In the genomic region with DNA sequence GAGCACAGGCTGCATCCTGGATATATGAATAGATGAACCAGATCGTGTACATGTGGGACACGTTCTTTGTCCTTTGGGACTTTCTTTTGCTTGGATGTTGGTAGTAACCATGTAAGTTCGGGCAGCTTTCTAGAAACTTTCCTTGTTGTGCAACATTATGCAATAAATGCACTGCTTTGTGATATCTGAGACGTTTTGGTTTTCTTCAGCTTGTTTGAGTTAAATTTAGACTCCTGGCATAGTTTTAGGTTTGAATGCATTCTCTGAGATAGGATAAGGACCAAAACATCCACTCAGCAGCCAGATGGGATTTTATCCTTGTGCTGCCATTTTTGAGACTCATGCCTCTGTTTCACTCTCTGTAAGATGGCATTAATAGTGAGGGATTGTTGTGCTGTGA, we compare ENCODE assay signal across 14 cellular contexts.
DNase-seq lines count a peak whose midpoint lies in the region; ATAC-seq and TF ChIP-seq lines count a peak whose summit lies in the region.
"Had no signal": no experiment of that assay in that cellular context is flagged by ENCODE, and none has a peak within 500 bp of the region (broad histone marks: within the 10 kb centered on the region; RNA-seq: fewer than 3 reads in every experiment).

No MANE protein-coding gene starts in this region.

- peaks cover 10% of the 10 kb centered on the region for H3K36me3 Mint-ChIP-seq in activated naive CD4-positive, alpha-beta T cell treated with anti-CD3 and anti-CD28 coated beads, Interleukin-2, amount 50 U/mL, for 24 hours

- H3K27me3 ChIP-seq in cardiac muscle cell: no peaks in the 10 kb centered on the region
- H3K27me3 ChIP-seq: thyroid gland had no signal

- peaks cover 9% of the 10 kb centered on the region for H3K4me1 ChIP-seq in cardiac muscle cell (ENCODE audit: low read depth)

- H3K27ac ChIP-seq in cardiac muscle cell: peak overlapping the region; percentile 21
- H3K27ac ChIP-seq: skin epidermis, thyroid gland had no signal

- no peaks in the 10 kb centered on the region for H3K27me3 Mint-ChIP-seq in activated naive CD4-positive, alpha-beta T cell treated with anti-CD3 and anti-CD28 coated beads, Interleukin-2, amount 50 U/mL, for 24 hours

- no peak for TF ChIP-seq CTCF in cardiac muscle cell (IDR thresholded peaks at IDR 0.05; ENCODE audit: low read depth, low read length)

- H3K4me3 Mint-ChIP-seq in activated naive CD4-positive, alpha-beta T cell treated with anti-CD3 and anti-CD28 coated beads, Interleukin-2, amount 50 U/mL, for 24 hours: no peak overlapping the region

- no peaks in the 10 kb centered on the region for H3K9me3 Mint-ChIP-seq in activated naive CD4-positive, alpha-beta T cell treated with anti-CD3 and anti-CD28 coated beads, Interleukin-2, amount 50 U/mL, for 24 hours

- no peaks in the 10 kb centered on the region for H3K36me3 ChIP-seq in cardiac muscle cell
- H3K36me3 ChIP-seq: thyroid gland had no signal

- DNase-seq in activated naive CD4-positive, alpha-beta T cell (lab: John Stamatoyannopoulos, UW): no peak
- DNase-seq in amniotic epithelial cell (ENCODE audit: low read depth) (peak; percentile 93), cardiac muscle cell (ENCODE audit: low read depth in 1 of 2, low spot score in 1 of 2) (peak in 1 of 2 donors; percentile 93), ureter (ENCODE audit: low spot score) (peak; percentile 10), NCI-H1092 treated with DMSO at 0.1 percent for 48 hours (lab: John Stamatoyannopoulos, UW) (no peak)
- DNase-seq in activated CD8-positive, alpha-beta memory T cell treated with anti-CD3 and anti-CD28 coated beads, Interleukin-2, amount 50 U/mL, for 4 hours: no peak
- DNase-seq: activated T-cell treated with anti-CD3 and anti-CD28 coated beads for 4 hours, EL, Kasumi-1, RPMI8226, thyroid gland had no signal

- H3K27ac Mint-ChIP-seq in activated naive CD4-positive, alpha-beta T cell treated with anti-CD3 and anti-CD28 coated beads, Interleukin-2, amount 50 U/mL, for 24 hours: peak overlapping the region; percentile 25

- H3K4me1 Mint-ChIP-seq in activated naive CD4-positive, alpha-beta T cell treated with anti-CD3 and anti-CD28 coated beads, Interleukin-2, amount 50 U/mL, for 24 hours: peaks cover 46% of the 10 kb centered on the region

- no peaks in the 10 kb centered on the region for H3K9me3 ChIP-seq in cardiac muscle cell (ENCODE audit: low read depth)
- H3K9me3 ChIP-seq: thyroid gland had no signal

- no peak overlapping the region for H3K4me3 ChIP-seq in cardiac muscle cell
- H3K4me3 ChIP-seq: skin epidermis, thyroid gland had no signal

- ATAC-seq in HG03095 (IDR thresholded peaks at IDR 0.05; ENCODE audit: unreplicated experiment): no peak

Comparison
In these comparisons a context has a peak if more than half of its experiments do, and no peak if none do; other contexts are left out.
1. DNase-seq: peak in amniotic epithelial cell (single experiment) and ureter (single experiment); none in activated naive CD4-positive, alpha-beta T cell (0 of 4), NCI-H1092 treated with DMSO at 0.1 percent for 48 hours (single experiment) and activated CD8-positive, alpha-beta memory T cell treated with anti-CD3 and anti-CD28 coated beads, Interleukin-2, amount 50 U/mL, for 4 hours (single experiment).